8 cellular contexts compared by ENCODE assay signal in the genomic region with DNA sequence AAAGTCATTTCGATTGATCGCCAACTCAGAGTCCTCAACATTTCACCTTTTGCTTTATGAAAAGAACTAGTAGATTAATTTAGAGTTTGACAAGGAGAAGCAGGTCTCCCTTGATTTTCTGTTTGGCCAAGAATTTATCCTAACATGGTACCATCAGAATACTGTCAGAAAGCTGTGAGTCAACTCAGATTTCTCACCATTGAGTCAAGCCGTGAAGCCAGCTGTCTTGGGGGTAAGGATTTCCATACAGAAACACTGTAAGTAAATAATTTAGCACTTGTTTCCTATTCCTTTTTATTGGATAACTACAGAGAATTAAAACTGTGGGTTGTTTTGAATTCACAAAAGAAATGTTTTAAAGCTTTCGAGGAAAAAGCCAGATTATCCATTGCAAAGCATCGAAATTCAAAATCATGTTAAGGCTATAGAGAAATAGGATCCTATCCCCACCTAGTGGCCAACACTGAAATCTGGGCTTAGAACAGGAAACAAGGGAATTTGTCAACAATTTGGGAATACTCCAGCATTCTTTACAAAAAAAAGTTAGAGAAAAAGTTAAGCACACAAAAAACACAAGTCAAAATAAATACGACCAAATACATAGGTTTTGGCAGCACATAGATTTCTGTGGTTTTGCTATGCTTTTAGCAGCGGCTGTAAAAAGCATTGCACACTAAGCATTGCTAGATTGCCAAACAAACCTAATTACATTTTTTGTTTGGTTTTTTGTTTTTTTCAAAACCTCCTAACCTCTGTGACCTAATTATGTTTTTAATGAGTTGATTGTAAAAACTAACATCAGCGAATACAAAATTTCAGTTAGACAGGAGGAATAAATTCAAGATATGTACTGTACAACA. TPM values are rescaled to one million over a fixed set of nuclear protein-coding genes. Genes with fewer than 3 reads are reported as not detected.
DNase-seq lines count a peak whose midpoint lies in the region; ATAC-seq, FAIRE-seq and TF ChIP-seq lines count a peak whose summit lies in the region.

No MANE protein-coding gene starts in this region.

- TF ChIP-seq EP300 in suprapubic skin (IDR thresholded peaks at IDR 0.05): no peak

- no peak overlapping the region for H3K4me3 ChIP-seq in left ventricle myocardium inferior
- no peak overlapping the region for H3K4me3 ChIP-seq in suprapubic skin

- peaks cover 42% of the 10 kb centered on the region for H3K27me3 ChIP-seq in left ventricle myocardium inferior (ENCODE audit: low read depth)
- H3K27me3 ChIP-seq in suprapubic skin: peaks cover 12% of the 10 kb centered on the region

- H3K36me3 ChIP-seq in left ventricle myocardium inferior: no peaks in the 10 kb centered on the region
- H3K36me3 ChIP-seq in suprapubic skin: no peaks in the 10 kb centered on the region

- H3K4me1 ChIP-seq in left ventricle myocardium inferior (no peaks in the 10 kb centered on the region), suprapubic skin (peaks cover 5% of the 10 kb centered on the region)

- ATAC-seq in HG02973 (IDR thresholded peaks at IDR 0.05; ENCODE audit: unreplicated experiment): no peak

- intact Hi-C loops in left ventricle myocardium inferior (cut with micrococcal nuclease): no loop called here

- FAIRE-seq in D721Med (lab: Jason Lieb, UNC): peak; percentile 87

- DNase-seq in D721Med (ENCODE audit: insufficient read length, low spot score): no peak
- peak; percentile 31 for DNase-seq in HT-29 (ENCODE audit: low spot score)
- DNase-seq in SW480 (ENCODE audit: low spot score): peak; percentile 33
- no peak for DNase-seq in left ventricle myocardium inferior
- no peak for DNase-seq in suprapubic skin (ENCODE audit: low spot score in 2 of 2)
- DNase-seq in activated CD4-positive, alpha-beta T cell treated with anti-CD3 and anti-CD28 coated beads for 48 hours: no peak
- no peak for DNase-seq in central memory CD4-positive, alpha-beta T cell

- H3K9me3 ChIP-seq in left ventricle myocardium inferior (replicated peaks): peaks cover 21% of the 10 kb centered on the region
- peaks cover 5% of the 10 kb centered on the region for H3K9me3 ChIP-seq in suprapubic skin

- TF ChIP-seq CTCF in D721Med (IDR thresholded peaks at IDR 0.05; ENCODE audit: insufficient read depth, missing control alignments) (peak; percentile 70), left ventricle myocardium inferior (IDR thresholded peaks at IDR 0.05; ENCODE audit: borderline replicate concordance) (peak; percentile 84), suprapubic skin (IDR thresholded peaks at IDR 0.05) (peak; percentile 66 to 68)

- 42% methylated on average over 8 of the region's 8 CpGs for WGBS in suprapubic skin

- H3K27ac ChIP-seq in left ventricle myocardium inferior (replicated peaks): no peak overlapping the region
- H3K27ac ChIP-seq in suprapubic skin: no peak overlapping the region

- no peak for TF ChIP-seq POLR2A in suprapubic skin (IDR thresholded peaks at IDR 0.05)

RNA-seq across cellular contexts. Expression of gene COL11A2, which starts 44.2 kb away (rescaled TPM):
- 0.31 and 0.47 TPM in 2 replicates for total RNA-seq in HT-29 (2014; rRNA removed; shearing (Covaris generic))
- total RNA-seq in left ventricle myocardium inferior: 1.3 TPM
- under 1 TPM; 0.21 to 0.97 (median 0.40) TPM for total RNA-seq in suprapubic skin

RNA-seq across cellular contexts. Expression of gene RXRB, which starts 52.4 kb away (rescaled TPM):
- 28.1 and 32.9 TPM in 2 replicates for total RNA-seq in HT-29 (2014; rRNA removed; shearing (Covaris generic))
- total RNA-seq in left ventricle myocardium inferior (40.3 TPM), suprapubic skin (10 to 100 TPM; 18.6 to 47.9 (median 26.9) TPM)

RNA-seq across cellular contexts. Expression of gene SLC39A7, which starts 52.6 kb away (rescaled TPM):
- total RNA-seq in HT-29 (2014; rRNA removed; shearing (Covaris generic)): 131 and 147 TPM in 2 replicates
- total RNA-seq in left ventricle myocardium inferior (50.5 TPM), suprapubic skin (10 to 100 TPM; 29.3 to 46.3 (median 41.9) TPM)

RNA-seq across cellular contexts. Expression of gene HSD17B8, which starts 56.4 kb away (rescaled TPM):
- 28.0 and 35.8 TPM in 2 replicates for total RNA-seq in HT-29 (2014; rRNA removed; shearing (Covaris generic))
- total RNA-seq in left ventricle myocardium inferior: 18.2 TPM
- total RNA-seq in suprapubic skin: 10 to 100 TPM; 26.2 to 66.0 (median 50.5) TPM

Comparison
In these comparisons a context has a peak if more than half of its experiments do, and no peak if none do; other contexts are left out.
1. DNase-seq: peak in HT-29 (single experiment) and SW480 (single experiment); none in D721Med (single experiment), left ventricle myocardium inferior (single experiment), suprapubic skin (0 of 2), activated CD4-positive, alpha-beta T cell treated with anti-CD3 and anti-CD28 coated beads for 48 hours (single experiment) and central memory CD4-positive, alpha-beta T cell (single experiment).
2. Peak in every context shown above with its lines, with median percentiles within 50 percentile points of each other: CTCF ChIP-seq.